23 cellular contexts compared by ENCODE assay signal in genomic region chr1:202011994-202012393, GRCh38. TPM values are rescaled to one million over a fixed set of nuclear protein-coding genes. Genes with fewer than 3 reads are reported as not detected.
DNase-seq lines count a peak whose midpoint lies in the region; ATAC-seq, FAIRE-seq and TF ChIP-seq lines count a peak whose summit lies in the region.
"Had no signal": no experiment of that assay in that cellular context is flagged by ENCODE, and none has a peak within 500 bp of the region (broad histone marks: within the 10 kb centered on the region; RNA-seq: fewer than 3 reads in every experiment).

No MANE protein-coding gene starts in this region.

- TF ChIP-seq POLR2A in right lobe of liver (IDR thresholded peaks at IDR 0.05): no peak
- no peak for TF ChIP-seq POLR2A in adrenal gland (IDR thresholded peaks at IDR 0.05)

- H3K4me3 Mint-ChIP-seq in GM23338: peak overlapping the region; percentile 46; the same call in 2 of the 3 replicates
- H3K4me3 Mint-ChIP-seq: activated CD4-positive, alpha-beta T cell treated with anti-CD3 and anti-CD28 coated beads, Interleukin-2, amount 10 ng/mL, durations not matched to agents 24 days and 14 days; activated naive CD8-positive, alpha-beta T cell treated with anti-CD3 and anti-CD28 coated beads for 36 hours; B cell; memory B cell; stimulated activated memory B cell treated with anti-CD40 and anti-IgM and Interleukin-4, amounts not matched to agents 10 μg/mL and 1 μg/mL and 100 μg/mL, for 72 hours had no signal

- DNase-seq in GM23338 (ENCODE audit: low spot score): no peak
- no peak for DNase-seq in bronchial epithelial cell (ENCODE audit: low read depth)
- DNase-seq in right lobe of liver: no peak
- no peak for DNase-seq in smooth muscle cell (lab: John Stamatoyannopoulos, UW; ENCODE audit: unreplicated experiment)
- DNase-seq in posterior vena cava (ENCODE audit: low spot score): no peak
- no peak for DNase-seq in adrenal gland
- DNase-seq in T-helper 1 cell: no peak
- DNase-seq: activated CD4-positive, alpha-beta T cell treated with anti-CD3 and anti-CD28 coated beads, Interleukin-2, amount 10 ng/mL, durations not matched to agents 24 days and 14 days; activated naive CD8-positive, alpha-beta T cell treated with anti-CD3 and anti-CD28 coated beads for 36 hours; activated T-cell treated with anti-CD3 and anti-CD28 coated beads, Interleukin-2, amount 50 U/mL, for 1 hour; DMS153; effector CD8-positive, alpha-beta T cell; foreskin keratinocyte; NCI-H1048; NCI-H2171 treated with DMSO at 0.1 percent for 48 hours; nucleus accumbens; SIG-M5; uterus had no signal

- H3K27ac Mint-ChIP-seq in GM23338: no peak overlapping the region
- H3K27ac Mint-ChIP-seq: activated CD4-positive, alpha-beta T cell treated with anti-CD3 and anti-CD28 coated beads, Interleukin-2, amount 10 ng/mL, durations not matched to agents 24 days and 14 days; activated naive CD8-positive, alpha-beta T cell treated with anti-CD3 and anti-CD28 coated beads for 36 hours; B cell; memory B cell; stimulated activated memory B cell treated with anti-CD40 and anti-IgM and Interleukin-4, amounts not matched to agents 10 μg/mL and 1 μg/mL and 100 μg/mL, for 72 hours had no signal

- no peak for FAIRE-seq in bronchial epithelial cell (lab: Jason Lieb, UNC)
- FAIRE-seq: GM18507 had no signal

- peaks cover 36% of the 10 kb centered on the region for H3K4me1 ChIP-seq in GM23338 (ENCODE audit: insufficient read depth)
- peaks cover 0 to 54% (median 10%) of the 10 kb centered on the region in 4 donors for H3K4me1 ChIP-seq in right lobe of liver
- H3K4me1 ChIP-seq in smooth muscle cell (ENCODE audit: low read depth): peaks cover 4% of the 10 kb centered on the region
- peaks cover 0 to 5% of the 10 kb centered on the region in 2 donors for H3K4me1 ChIP-seq in adrenal gland (replicated peaks in 1 of 2)
- H3K4me1 ChIP-seq: uterus had no signal

- H3K36me3 ChIP-seq in GM23338 (ENCODE audit: insufficient read depth) (no peaks in the 10 kb centered on the region), bronchial epithelial cell (ENCODE audit: control insufficient read depth, insufficient read depth, low read length) (peaks cover 25% of the 10 kb centered on the region), right lobe of liver (peaks cover 0 to 43% (median 15%) of the 10 kb centered on the region in 4 donors), smooth muscle cell (ENCODE audit: low read depth) (no peaks in the 10 kb centered on the region), adrenal gland (replicated peaks in 1 of 2) (no peaks in the 10 kb centered on the region)
- H3K36me3 ChIP-seq: uterus had no signal

- ATAC-seq in GM23338: no peak
- no peak for ATAC-seq in right lobe of liver
- ATAC-seq in HG02852 (IDR thresholded peaks at IDR 0.05; ENCODE audit: unreplicated experiment): no peak
- ATAC-seq: foreskin keratinocyte; stimulated activated memory B cell treated with anti-CD40 and anti-IgM and Interleukin-4, amounts not matched to agents 10 μg/mL and 1 μg/mL and 100 μg/mL, for 72 hours had no signal

- no peak overlapping the region for H3K9ac ChIP-seq in smooth muscle cell (ENCODE audit: low read depth)

- H3K79me2 ChIP-seq in GM23338 (replicated peaks; ENCODE audit: insufficient read depth) (peaks cover 7% of the 10 kb centered on the region), smooth muscle cell (ENCODE audit: low read depth) (no peaks in the 10 kb centered on the region)

- intact Hi-C loops in right lobe of liver (cut with DNase I): no loop called here
- intact Hi-C loops in posterior vena cava (cut with DNase I): loop anchor here in 1 of 2 donors (5.0 kb wide), 1 partner anchor 105 kb away; no protein-coding TSS in a partner anchor
- intact Hi-C loops in adrenal gland (cut with DNase I): no loop called here

- H3K9me3 Mint-ChIP-seq in GM23338: no peaks in the 10 kb centered on the region
- H3K9me3 Mint-ChIP-seq: activated CD4-positive, alpha-beta T cell treated with anti-CD3 and anti-CD28 coated beads, Interleukin-2, amount 10 ng/mL, durations not matched to agents 24 days and 14 days; activated naive CD8-positive, alpha-beta T cell treated with anti-CD3 and anti-CD28 coated beads for 36 hours; memory B cell; stimulated activated memory B cell treated with anti-CD40 and anti-IgM and Interleukin-4, amounts not matched to agents 10 μg/mL and 1 μg/mL and 100 μg/mL, for 72 hours had no signal

- TF ChIP-seq CTCF in GM23338 (conservative IDR thresholded peaks at IDR 0.05; ENCODE audit: low read depth in 2 of 2) (no peak), bronchial epithelial cell (IDR thresholded peaks at IDR 0.05; ENCODE audit: insufficient read depth, low read length, severe bottlenecking) (no peak), right lobe of liver (IDR thresholded peaks at IDR 0.05) (no peak), smooth muscle cell (IDR thresholded peaks at IDR 0.05; ENCODE audit: borderline replicate concordance, insufficient read depth, poor library complexity, severe bottlenecking) (no peak), adrenal gland (IDR thresholded peaks at IDR 0.05) (no peak)

- WGBS in right lobe of liver (ENCODE audit: insufficient coverage, low coverage, low lambda C conversion rate, missing lambda C conversion rate): no CpG with 5 or more reads among the region's 11 CpGs
- WGBS in smooth muscle cell (ENCODE audit: low lambda C conversion rate): 96% methylated on average over 11 of the region's 11 CpGs
- WGBS in adrenal gland, 4 donors: 87 to 96% (median 93%) methylated on average over 9 to 11 of the region's 11 CpGs

- H3K4me2 ChIP-seq in GM23338: no peak overlapping the region; the same call in 1 of the 2 replicates
- no peak overlapping the region for H3K4me2 ChIP-seq in smooth muscle cell

- H3K4me3 ChIP-seq in GM23338 (no peak overlapping the region), bronchial epithelial cell (ENCODE audit: low read depth, low read length) (peak overlapping the region; percentile 61), right lobe of liver (peak overlapping the region; percentile 66 to 87 (median 70)), smooth muscle cell (peak overlapping the region; percentile 50), adrenal gland (no peak overlapping the region)
- H3K4me3 ChIP-seq: uterus had no signal

- peaks cover 19% of the 10 kb centered on the region; the same call in 2 of the 3 replicates for H3K36me3 Mint-ChIP-seq in GM23338 (ENCODE audit: low read depth)
- H3K36me3 Mint-ChIP-seq: activated naive CD8-positive, alpha-beta T cell treated with anti-CD3 and anti-CD28 coated beads for 36 hours; stimulated activated memory B cell treated with anti-CD40 and anti-IgM and Interleukin-4, amounts not matched to agents 10 μg/mL and 1 μg/mL and 100 μg/mL, for 72 hours had no signal

- H2AFZ ChIP-seq in GM23338 (no peak overlapping the region), smooth muscle cell (ENCODE audit: low read depth) (no peak overlapping the region)

- no peak overlapping the region for H3K27ac ChIP-seq in GM23338 (ENCODE audit: low read depth)
- H3K27ac ChIP-seq in right lobe of liver: peak overlapping the region; percentile 91 to 96 (median 94)
- H3K27ac ChIP-seq in smooth muscle cell (ENCODE audit: low read depth): no peak overlapping the region
- no peak overlapping the region for H3K27ac ChIP-seq in adrenal gland
- H3K27ac ChIP-seq: foreskin keratinocyte, uterus had no signal

- no peaks in the 10 kb centered on the region for H3K9me2 ChIP-seq in GM23338 (ENCODE audit: insufficient read depth)

- H3K27me3 ChIP-seq in GM23338 (ENCODE audit: insufficient read depth): no peaks in the 10 kb centered on the region
- peaks cover 3% of the 10 kb centered on the region for H3K27me3 ChIP-seq in bronchial epithelial cell (ENCODE audit: control insufficient read depth, insufficient read depth, low read length)
- no peaks in the 10 kb centered on the region for H3K27me3 ChIP-seq in right lobe of liver
- H3K27me3 ChIP-seq in smooth muscle cell (ENCODE audit: low read depth): no peaks in the 10 kb centered on the region
- no peaks in the 10 kb centered on the region for H3K27me3 ChIP-seq in adrenal gland
- H3K27me3 ChIP-seq: foreskin keratinocyte, uterus had no signal

- H3K9me3 ChIP-seq in right lobe of liver (no peaks in the 10 kb centered on the region), smooth muscle cell (replicated peaks; ENCODE audit: low read depth) (no peaks in the 10 kb centered on the region), adrenal gland (replicated peaks in 1 of 3) (no peaks in the 10 kb centered on the region)
- H3K9me3 ChIP-seq: uterus had no signal

- peaks cover 41% of the 10 kb centered on the region for H3K4me1 Mint-ChIP-seq in GM23338
- H3K4me1 Mint-ChIP-seq: activated naive CD8-positive, alpha-beta T cell treated with anti-CD3 and anti-CD28 coated beads for 36 hours had no signal

- no peaks in the 10 kb centered on the region for H4K20me1 ChIP-seq in GM23338 (replicated peaks; ENCODE audit: insufficient read depth)
- no peaks in the 10 kb centered on the region for H4K20me1 ChIP-seq in smooth muscle cell (ENCODE audit: low read depth)

- peaks cover 14% of the 10 kb centered on the region for H3K27me3 Mint-ChIP-seq in GM23338 (ENCODE audit: insufficient read depth, low read depth, poor library complexity)

- H3F3A ChIP-seq in GM23338 (replicated peaks; ENCODE audit: low read depth) (peaks cover 10% of the 10 kb centered on the region), smooth muscle cell (ENCODE audit: low read depth) (peaks cover 3% of the 10 kb centered on the region)

RNA-seq across cellular contexts. Expression of gene ELF3, which starts 1.6 kb away (rescaled TPM):
- 13.0 and 19.5 TPM in 2 replicates for total RNA-seq in GM23338 (2014; rRNA removed; shearing (Covaris generic))
- polyA plus RNA-seq in GM23338 (2016; fragmentation: Nextera tagmentation; extraction: Ambion mirVana) (10.9 and 12.3 TPM in 2 replicates), smooth muscle cell (0.96 and 9.6 TPM in 2 replicates), adrenal gland (1 to 10 TPM in 2 of 3 donors, not detected in 1; 1.0 to 1.4 TPM)
- total RNA-seq in bronchial epithelial cell (66.1 and 105 TPM in 2 replicates), right lobe of liver (100 to 1,000 TPM in 1 of 6 experiments, 10 to 100 TPM in 5; 12.6 to 266 (median 57.8) TPM), smooth muscle cell (2.0 and 5.2 TPM in 2 replicates), posterior vena cava (under 1 TPM; 0.37 to 0.48 TPM), adrenal gland (under 1 TPM in 6 of 8 donors, not detected in 2; 0.06 to 0.51 (median 0.45) TPM)

RNA-seq across cellular contexts. Expression of gene RNPEP, which starts 29.5 kb away (rescaled TPM):
- 61.6 and 80.3 TPM in 2 replicates for total RNA-seq in GM23338 (2014; rRNA removed; shearing (Covaris generic))
- 32.1 and 35.0 TPM in 2 replicates for polyA plus RNA-seq in GM23338 (2016; fragmentation: Nextera tagmentation; extraction: Ambion mirVana)
- total RNA-seq in bronchial epithelial cell: 27.3 and 39.8 TPM in 2 replicates
- total RNA-seq in right lobe of liver: 10 to 100 TPM; 28.9 to 51.5 (median 41.3) TPM
- total RNA-seq in smooth muscle cell: 50.6 and 53.4 TPM in 2 replicates
- polyA plus RNA-seq in smooth muscle cell: 59.0 and 70.9 TPM in 2 replicates
- total RNA-seq in posterior vena cava: 10 to 100 TPM; 29.1 to 38.7 TPM
- 10 to 100 TPM; 46.0 to 99.6 (median 69.7) TPM for total RNA-seq in adrenal gland
- polyA plus RNA-seq in adrenal gland: 10 to 100 TPM; 43.8 to 59.6 (median 46.7) TPM

RNA-seq across cellular contexts. Expression of gene TIMM17A, which starts 56.7 kb away (rescaled TPM):
- 38.5 and 45.9 TPM in 2 replicates for total RNA-seq in GM23338 (2014; rRNA removed; shearing (Covaris generic))
- polyA plus RNA-seq in GM23338 (2016; fragmentation: Nextera tagmentation; extraction: Ambion mirVana) (53.4 and 60.0 TPM in 2 replicates), smooth muscle cell (102 and 117 TPM in 2 replicates), adrenal gland (100 to 1,000 TPM in 1 of 3 donors, 10 to 100 TPM in 2; 28.0 to 172 (median 42.7) TPM)
- total RNA-seq in bronchial epithelial cell (53.4 and 74.9 TPM in 2 replicates), right lobe of liver (10 to 100 TPM; 26.5 to 44.1 (median 38.1) TPM), smooth muscle cell (78.6 and 99.3 TPM in 2 replicates), posterior vena cava (10 to 100 TPM; 38.8 to 47.5 TPM), adrenal gland (100 to 1,000 TPM in 1 of 8 donors, 10 to 100 TPM in 7; 26.3 to 178 (median 47.6) TPM)

Comparison
In these comparisons a context has a peak if more than half of its experiments do, and no peak if none do; other contexts are left out.
1. H3K27ac ChIP-seq: peak in right lobe of liver (3 of 3); none in GM23338 (single experiment), smooth muscle cell (single experiment) and adrenal gland (0 of 5).
2. H3K4me3 ChIP-seq: peak in bronchial epithelial cell (single experiment), right lobe of liver (3 of 3) and smooth muscle cell (single experiment); none in GM23338 (single experiment) and adrenal gland (0 of 4).